ENCODE assay signal across 28 cellular contexts in the genomic region with DNA sequence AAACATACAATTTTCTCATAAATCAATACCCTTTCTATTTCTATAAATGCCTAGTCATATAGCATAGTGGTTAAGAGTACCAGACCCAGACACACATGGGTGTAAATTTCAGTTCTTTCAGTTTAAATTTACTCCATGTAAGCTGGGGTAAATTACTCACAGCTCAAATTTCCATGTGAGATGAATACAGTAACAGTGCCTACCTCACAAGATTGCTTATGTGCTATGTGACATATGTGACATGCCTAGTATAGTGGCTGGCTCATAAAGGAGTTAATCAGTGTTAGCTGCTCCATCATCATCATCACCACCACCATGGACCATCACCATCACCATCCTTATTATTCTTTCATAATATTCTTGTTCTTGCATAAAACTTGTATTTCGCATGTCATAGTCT. TPM values are rescaled to one million over a fixed set of nuclear protein-coding genes. Genes with fewer than 3 reads are reported as not detected.
DNase-seq lines count a peak whose midpoint lies in the region; ATAC-seq, FAIRE-seq and TF ChIP-seq lines count a peak whose summit lies in the region.
"Had no signal": no experiment of that assay in that cellular context is flagged by ENCODE, and none has a peak within 500 bp of the region (broad histone marks: within the 10 kb centered on the region; RNA-seq: fewer than 3 reads in every experiment).

No MANE protein-coding gene starts in this region.

- POLR2A ChIA-PET in MCF 10A (lab: Yijun Ruan, JAX) = no interaction called here

- H3K4me1 ChIP-seq in breast epithelium (no peaks in the 10 kb centered on the region), neutrophil (ENCODE audit: control insufficient read depth in 1 of 2, insufficient read depth in 1 of 2, low read depth in 1 of 2, low read length in 1 of 2) (peaks cover 53 to 67% of the 10 kb centered on the region in 2 experiments), uterus (no peaks in the 10 kb centered on the region)
- H3K4me1 ChIP-seq: Caco-2, SJCRH30 had no signal

- H3K9me3 ChIP-seq in breast epithelium = no peaks in the 10 kb centered on the region
- no peaks in the 10 kb centered on the region for H3K9me3 ChIP-seq in neutrophil
- H3K9me3 ChIP-seq in uterus = peaks cover 0 to 3% of the 10 kb centered on the region in 2 donors
- H3K9me3 ChIP-seq: Caco-2, SJCRH30 had no signal

- peaks cover 6% of the 10 kb centered on the region for H3K4me1 Mint-ChIP-seq in MCF 10A (ENCODE audit: insufficient read depth, unreplicated experiment)
- H3K4me1 Mint-ChIP-seq: CD4-positive, alpha-beta memory T cell had no signal

- no peak overlapping the region for H3K4me3 Mint-ChIP-seq in MCF 10A (ENCODE audit: unreplicated experiment)
- H3K4me3 Mint-ChIP-seq: CD4-positive, alpha-beta memory T cell had no signal

- no peak overlapping the region for H3K27ac Mint-ChIP-seq in MCF 10A (ENCODE audit: low read depth, unreplicated experiment)

- peak; percentile 56 to 70 for ATAC-seq in activated CD4-positive, CD25-positive, alpha-beta regulatory T cell treated with anti-CD3 and anti-CD28 coated beads, Interleukin-2, amount 50 U/mL, for 24 hours

- no peak for FAIRE-seq in H54 (lab: Jason Lieb, UNC)
- FAIRE-seq: GM12892, GM18507, HTR-8/SVneo, RCC 7860 had no signal

- BruUV-seq in MCF 10A (replicated peaks; lab: Mats Ljungman, UMichigan) = no TSS peak

- TF ChIP-seq CTCF in MCF 10A (IDR thresholded peaks at IDR 0.05; ENCODE audit: unreplicated experiment) (no peak), breast epithelium (IDR thresholded peaks at IDR 0.05) (no peak), neutrophil (IDR thresholded peaks at IDR 0.05) (no peak), uterus (IDR thresholded peaks at IDR 0.05) (no peak)

- CTCF ChIA-PET in MCF 10A (lab: Yijun Ruan, JAX) = interaction anchor here (0.6 kb wide), 1 partner anchor 1064 kb away, joined by 5 read pairs; no protein-coding TSS in a partner anchor

- no peak for DNase-seq in activated CD4-positive, CD25-positive, alpha-beta regulatory T cell treated with anti-CD3 and anti-CD28 coated beads, Interleukin-2, amount 50 U/mL, for 72 hours
- DNase-seq in MCF 10A (ENCODE audit: unreplicated experiment) (peak; percentile 6), breast epithelium (ENCODE audit: low spot score in 2 of 2) (no peak), H54 (ENCODE audit: insufficient read length, low spot score) (no peak), OCI-M2 (lab: John Stamatoyannopoulos, UW; ENCODE audit: unreplicated experiment) (no peak), uterus (no peak)
- DNase-seq: ACHN; Caco-2; CD4-positive, alpha-beta memory T cell; DMS 273 treated with DMSO at 0.1 percent for 48 hours; DMS79 treated with DMSO at 0.1 percent for 48 hours; GOT3; IMR-90; NCI-H1105; NCI-H2081 treated with DMSO at 0.1 percent for 48 hours; NCI-H446; NCI-H526; SJCRH30 had no signal

- no peak overlapping the region for H3K27ac ChIP-seq in breast epithelium
- peak overlapping the region; percentile 89 for H3K27ac ChIP-seq in neutrophil
- H3K27ac ChIP-seq in uterus = no peak overlapping the region
- H3K27ac ChIP-seq: 22Rv1; BLaER1 treated with 17β-estradiol and CSF1 and Interleukin-3, amounts not matched to agents 10 nM and 100 nM; KMS-11; SJCRH30 had no signal

- H3K4me3 ChIP-seq in breast epithelium = no peak overlapping the region
- peak overlapping the region in 1 of 2 experiments; percentile 31 for H3K4me3 ChIP-seq in neutrophil (ENCODE audit: low read depth in 1 of 2, low read length in 1 of 2)
- H3K4me3 ChIP-seq in uterus = no peak overlapping the region
- H3K4me3 ChIP-seq: BLaER1 treated with 17β-estradiol and CSF1 and Interleukin-3, amounts not matched to agents 10 nM and 100 nM; SJCRH30 had no signal

- intact Hi-C loops in MCF 10A (cut with micrococcal nuclease) = no loop called here
- intact Hi-C loops in breast epithelium (cut with DNase I; ENCODE audit: low total_unique reads) = no loop called here
- intact Hi-C loops in uterus (cut with DNase I; ENCODE audit: low total_unique reads) = no loop called here

- peaks cover 10% of the 10 kb centered on the region for H3K9me3 Mint-ChIP-seq in MCF 10A (ENCODE audit: unreplicated experiment)

- no peaks in the 10 kb centered on the region for H3K36me3 Mint-ChIP-seq in MCF 10A (ENCODE audit: insufficient read depth, unreplicated experiment)

- H3K27me3 ChIP-seq in breast epithelium (no peaks in the 10 kb centered on the region), neutrophil (no peaks in the 10 kb centered on the region), uterus (no peaks in the 10 kb centered on the region)
- H3K27me3 ChIP-seq: BLaER1 treated with 17β-estradiol and CSF1 and Interleukin-3, amounts not matched to agents 10 nM and 100 nM; SJCRH30 had no signal

- no peaks in the 10 kb centered on the region for H3K36me3 ChIP-seq in breast epithelium
- H3K36me3 ChIP-seq in neutrophil = no peaks in the 10 kb centered on the region
- H3K36me3 ChIP-seq in uterus = no peaks in the 10 kb centered on the region
- H3K36me3 ChIP-seq: SJCRH30 had no signal

- TF ChIP-seq POLR2A in breast epithelium (IDR thresholded peaks at IDR 0.05) (no peak), H54 (IDR thresholded peaks at IDR 0.05; ENCODE audit: low read depth, low read length) (no peak), uterus (IDR thresholded peaks at IDR 0.05) (no peak)

- no peaks in the 10 kb centered on the region for H3K27me3 Mint-ChIP-seq in MCF 10A (ENCODE audit: insufficient read depth, unreplicated experiment)
- H3K27me3 Mint-ChIP-seq: CD4-positive, alpha-beta memory T cell had no signal

RNA-seq across cellular contexts. Expression of gene LY75, which starts 45.0 kb away (rescaled TPM):
- total RNA-seq in MCF 10A (2022) (0.23 TPM in 1 of 2 replicates, not detected in the other), breast epithelium (10 to 100 TPM in 1 of 3 donors, 1 to 10 TPM in 2; 4.3 to 41.4 (median 9.5) TPM), uterus (10 to 100 TPM in 1 of 4 donors, 1 to 10 TPM in 1, under 1 TPM in 2; 0.26 to 13.8 (median 3.4) TPM)
- total RNA-seq: IMR-90, OCI-LY7, SJCRH30 had no signal
